Comparison of ENCODE assay signal across 11 cellular contexts in genomic region chr2:29165362-29166236, GRCh38. TPM values are rescaled to one million over a fixed set of nuclear protein-coding genes. Genes with fewer than 3 reads are reported as not detected.
A peak's percentile ranks its signal among the peaks of the same experiment; 100 is the strongest.
DNase-seq lines count a peak whose midpoint lies in the region; ATAC-seq, FAIRE-seq and TF ChIP-seq lines count a peak whose summit lies in the region.
"Had no signal": no experiment of that assay in that cellular context is flagged by ENCODE, and none has a peak within 500 bp of the region (broad histone marks: within the 10 kb centered on the region; RNA-seq: fewer than 3 reads in every experiment).

No MANE protein-coding gene starts in this region.

- H3K36me3 ChIP-seq in endodermal cell (ENCODE audit: control insufficient read depth, insufficient read depth, low read length): peaks cover 11% of the 10 kb centered on the region
- H3K36me3 ChIP-seq in pancreas: no peaks in the 10 kb centered on the region
- H3K36me3 ChIP-seq: cardiac muscle cell had no signal

- H3K27ac ChIP-seq in endodermal cell (ENCODE audit: low read depth, low read length): no peak overlapping the region
- no peak overlapping the region for H3K27ac ChIP-seq in pancreas
- H3K27ac ChIP-seq: cardiac muscle cell had no signal

- no peak overlapping the region for H3K4me3 Mint-ChIP-seq in endodermal cell
- H3K4me3 Mint-ChIP-seq: stimulated activated naive B cell treated with anti-CD40 and anti-IgM and Interleukin-4, amounts not matched to agents 10 μg/mL and 1 μg/mL and 100 μg/mL, for 72 hours had no signal

- H3K27ac Mint-ChIP-seq in endodermal cell: peak overlapping the region; percentile 52
- H3K27ac Mint-ChIP-seq: stimulated activated naive B cell treated with anti-CD40 and anti-IgM and Interleukin-4, amounts not matched to agents 10 μg/mL and 1 μg/mL and 100 μg/mL, for 72 hours had no signal

- peaks cover 18% of the 10 kb centered on the region for H3K4me1 ChIP-seq in endodermal cell (ENCODE audit: control insufficient read depth, insufficient read depth, low read length)
- peaks cover 0 to 2% (median 0%) of the 10 kb centered on the region in 3 donors for H3K4me1 ChIP-seq in pancreas

- FAIRE-seq in pancreas (lab: Jason Lieb, UNC): no peak

- H3K27me3 Mint-ChIP-seq in endodermal cell (ENCODE audit: insufficient read depth): peaks cover 30% of the 10 kb centered on the region
- H3K27me3 Mint-ChIP-seq: stimulated activated naive B cell treated with anti-CD40 and anti-IgM and Interleukin-4, amounts not matched to agents 10 μg/mL and 1 μg/mL and 100 μg/mL, for 72 hours had no signal

- ATAC-seq in pancreas: peak in 3 of 4 donors; percentile 48 to 60 (median 51)
- ATAC-seq: right cardiac atrium; stimulated activated naive B cell treated with anti-CD40 and anti-IgM and Interleukin-4, amounts not matched to agents 10 μg/mL and 1 μg/mL and 100 μg/mL, for 72 hours had no signal

- H3K27me3 ChIP-seq in endodermal cell (ENCODE audit: control insufficient read depth, insufficient read depth, low read length, poor library complexity, severe bottlenecking) (no peaks in the 10 kb centered on the region), pancreas (no peaks in the 10 kb centered on the region)

- peaks cover 7% of the 10 kb centered on the region for H3K9me3 ChIP-seq in endodermal cell (ENCODE audit: control insufficient read depth, low read length)
- H3K9me3 ChIP-seq in pancreas: no peaks in the 10 kb centered on the region

- no peak overlapping the region for H3K4me3 ChIP-seq in endodermal cell (ENCODE audit: low read length)
- H3K4me3 ChIP-seq in pancreas: no peak overlapping the region
- H3K4me3 ChIP-seq: cardiac muscle cell had no signal

- H3K9ac ChIP-seq in endodermal cell (ENCODE audit: extremely low read depth, low read length, poor library complexity, severe bottlenecking): no peak overlapping the region

- DNase-seq in EL (peak; percentile 60), NCI-H460 (ENCODE audit: extremely low read depth, low read depth) (peak; percentile 11), endodermal cell (no peak), pancreas (no peak), DMS79 treated with DMSO at 0.1 percent for 48 hours (lab: John Stamatoyannopoulos, UW) (no peak), DMS153 (lab: John Stamatoyannopoulos, UW) (no peak), pons (ENCODE audit: low spot score) (no peak)
- DNase-seq: activated CD4-positive, alpha-beta T cell treated with anti-CD3 and anti-CD28 coated beads, Interleukin-2, amount 50 U/mL, for 1 hour; right cardiac atrium; stimulated activated naive B cell treated with anti-CD40 and anti-IgM and Interleukin-4, amounts not matched to agents 10 μg/mL and 1 μg/mL and 100 μg/mL, for 72 hours had no signal

- 75 to 93% methylated on average over 7 to 8 of the region's 8 CpGs for WGBS in endodermal cell (ENCODE audit: insufficient coverage in 1 of 2, insufficient read length in 1 of 2), 2 experiments
- WGBS in pancreas, 2 donors: 48 to 52% methylated on average over 8 of the region's 8 CpGs

- H3K4me1 Mint-ChIP-seq in endodermal cell: peaks cover 27% of the 10 kb centered on the region

- H3K36me3 Mint-ChIP-seq in endodermal cell (ENCODE audit: low read depth): no peaks in the 10 kb centered on the region

- intact Hi-C loops in pancreas (cut with DNase I): no loop called here

- no peak for TF ChIP-seq CTCF in endodermal cell (conservative IDR thresholded peaks at IDR 0.05)
- no peak for TF ChIP-seq CTCF in pancreas (IDR thresholded peaks at IDR 0.05)

- peaks cover 5% of the 10 kb centered on the region for H3K9me3 Mint-ChIP-seq in endodermal cell
- H3K9me3 Mint-ChIP-seq: stimulated activated naive B cell treated with anti-CD40 and anti-IgM and Interleukin-4, amounts not matched to agents 10 μg/mL and 1 μg/mL and 100 μg/mL, for 72 hours had no signal

RNA-seq across cellular contexts. Expression of gene CLIP4, which starts 50.4 kb away (rescaled TPM):
- 75.4 and 78.5 TPM in 2 replicates for total RNA-seq in NCI-H460 (2014; rRNA removed; shearing (Covaris generic))
- 64.1 and 147 TPM in 2 replicates for polyA plus RNA-seq in NCI-H460 (2014; cell fraction: nucleus; rRNA removed)
- total RNA-seq in endodermal cell (10 to 100 TPM in 1 of 2 donors, 1 to 10 TPM in 1; 8.0 to 10.9 TPM), pancreas (10 to 100 TPM in 2 of 6 donors, 1 to 10 TPM in 4; 4.6 to 18.3 (median 7.8) TPM)
- 3.6 TPM for polyA plus RNA-seq in endodermal cell (2013, experiment 1 of 2)
- polyA plus RNA-seq in endodermal cell (2013, experiment 2 of 2): 3.8 TPM
- polyA plus RNA-seq in pancreas: 1 to 10 TPM; 4.5 to 6.3 TPM

Comparison
In these comparisons a context has a peak if more than half of its experiments do, and no peak if none do; other contexts are left out.
1. DNase-seq: peak in EL (single experiment) and NCI-H460 (single experiment); none in endodermal cell (single experiment), pancreas (0 of 6), DMS79 treated with DMSO at 0.1 percent for 48 hours (single experiment), DMS153 (single experiment) and pons (single experiment).